ENCODE assay signal across 1 cellular context in the genomic region with DNA sequence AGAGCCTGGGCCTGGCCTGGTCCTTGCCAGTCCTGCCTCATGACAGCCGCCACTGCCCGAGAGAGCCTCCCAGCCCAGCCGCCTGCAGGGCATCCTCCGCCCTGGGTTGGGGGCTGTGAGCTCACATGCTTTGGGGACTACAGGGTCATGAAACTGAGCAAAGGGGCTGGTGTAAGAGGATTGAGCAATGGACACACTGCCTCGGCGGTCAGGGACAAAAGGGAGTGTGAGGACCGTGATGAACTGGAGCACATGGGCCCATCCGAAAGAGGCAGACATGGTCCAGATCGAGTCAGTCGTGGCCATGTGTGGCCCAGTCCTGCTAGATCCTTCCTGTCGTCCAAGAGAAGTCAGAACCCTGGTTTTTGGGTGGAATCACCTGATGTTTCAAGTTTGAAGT.
TF ChIP-seq lines count a peak whose summit lies in the region.

No MANE protein-coding gene starts in this region.

TF ChIP-seq in GM23338, 12 proteins besides CTCF, POLR2A, EP300 and RAD21 (continued from another document):
- TF ChIP-seq, protein P1, sequence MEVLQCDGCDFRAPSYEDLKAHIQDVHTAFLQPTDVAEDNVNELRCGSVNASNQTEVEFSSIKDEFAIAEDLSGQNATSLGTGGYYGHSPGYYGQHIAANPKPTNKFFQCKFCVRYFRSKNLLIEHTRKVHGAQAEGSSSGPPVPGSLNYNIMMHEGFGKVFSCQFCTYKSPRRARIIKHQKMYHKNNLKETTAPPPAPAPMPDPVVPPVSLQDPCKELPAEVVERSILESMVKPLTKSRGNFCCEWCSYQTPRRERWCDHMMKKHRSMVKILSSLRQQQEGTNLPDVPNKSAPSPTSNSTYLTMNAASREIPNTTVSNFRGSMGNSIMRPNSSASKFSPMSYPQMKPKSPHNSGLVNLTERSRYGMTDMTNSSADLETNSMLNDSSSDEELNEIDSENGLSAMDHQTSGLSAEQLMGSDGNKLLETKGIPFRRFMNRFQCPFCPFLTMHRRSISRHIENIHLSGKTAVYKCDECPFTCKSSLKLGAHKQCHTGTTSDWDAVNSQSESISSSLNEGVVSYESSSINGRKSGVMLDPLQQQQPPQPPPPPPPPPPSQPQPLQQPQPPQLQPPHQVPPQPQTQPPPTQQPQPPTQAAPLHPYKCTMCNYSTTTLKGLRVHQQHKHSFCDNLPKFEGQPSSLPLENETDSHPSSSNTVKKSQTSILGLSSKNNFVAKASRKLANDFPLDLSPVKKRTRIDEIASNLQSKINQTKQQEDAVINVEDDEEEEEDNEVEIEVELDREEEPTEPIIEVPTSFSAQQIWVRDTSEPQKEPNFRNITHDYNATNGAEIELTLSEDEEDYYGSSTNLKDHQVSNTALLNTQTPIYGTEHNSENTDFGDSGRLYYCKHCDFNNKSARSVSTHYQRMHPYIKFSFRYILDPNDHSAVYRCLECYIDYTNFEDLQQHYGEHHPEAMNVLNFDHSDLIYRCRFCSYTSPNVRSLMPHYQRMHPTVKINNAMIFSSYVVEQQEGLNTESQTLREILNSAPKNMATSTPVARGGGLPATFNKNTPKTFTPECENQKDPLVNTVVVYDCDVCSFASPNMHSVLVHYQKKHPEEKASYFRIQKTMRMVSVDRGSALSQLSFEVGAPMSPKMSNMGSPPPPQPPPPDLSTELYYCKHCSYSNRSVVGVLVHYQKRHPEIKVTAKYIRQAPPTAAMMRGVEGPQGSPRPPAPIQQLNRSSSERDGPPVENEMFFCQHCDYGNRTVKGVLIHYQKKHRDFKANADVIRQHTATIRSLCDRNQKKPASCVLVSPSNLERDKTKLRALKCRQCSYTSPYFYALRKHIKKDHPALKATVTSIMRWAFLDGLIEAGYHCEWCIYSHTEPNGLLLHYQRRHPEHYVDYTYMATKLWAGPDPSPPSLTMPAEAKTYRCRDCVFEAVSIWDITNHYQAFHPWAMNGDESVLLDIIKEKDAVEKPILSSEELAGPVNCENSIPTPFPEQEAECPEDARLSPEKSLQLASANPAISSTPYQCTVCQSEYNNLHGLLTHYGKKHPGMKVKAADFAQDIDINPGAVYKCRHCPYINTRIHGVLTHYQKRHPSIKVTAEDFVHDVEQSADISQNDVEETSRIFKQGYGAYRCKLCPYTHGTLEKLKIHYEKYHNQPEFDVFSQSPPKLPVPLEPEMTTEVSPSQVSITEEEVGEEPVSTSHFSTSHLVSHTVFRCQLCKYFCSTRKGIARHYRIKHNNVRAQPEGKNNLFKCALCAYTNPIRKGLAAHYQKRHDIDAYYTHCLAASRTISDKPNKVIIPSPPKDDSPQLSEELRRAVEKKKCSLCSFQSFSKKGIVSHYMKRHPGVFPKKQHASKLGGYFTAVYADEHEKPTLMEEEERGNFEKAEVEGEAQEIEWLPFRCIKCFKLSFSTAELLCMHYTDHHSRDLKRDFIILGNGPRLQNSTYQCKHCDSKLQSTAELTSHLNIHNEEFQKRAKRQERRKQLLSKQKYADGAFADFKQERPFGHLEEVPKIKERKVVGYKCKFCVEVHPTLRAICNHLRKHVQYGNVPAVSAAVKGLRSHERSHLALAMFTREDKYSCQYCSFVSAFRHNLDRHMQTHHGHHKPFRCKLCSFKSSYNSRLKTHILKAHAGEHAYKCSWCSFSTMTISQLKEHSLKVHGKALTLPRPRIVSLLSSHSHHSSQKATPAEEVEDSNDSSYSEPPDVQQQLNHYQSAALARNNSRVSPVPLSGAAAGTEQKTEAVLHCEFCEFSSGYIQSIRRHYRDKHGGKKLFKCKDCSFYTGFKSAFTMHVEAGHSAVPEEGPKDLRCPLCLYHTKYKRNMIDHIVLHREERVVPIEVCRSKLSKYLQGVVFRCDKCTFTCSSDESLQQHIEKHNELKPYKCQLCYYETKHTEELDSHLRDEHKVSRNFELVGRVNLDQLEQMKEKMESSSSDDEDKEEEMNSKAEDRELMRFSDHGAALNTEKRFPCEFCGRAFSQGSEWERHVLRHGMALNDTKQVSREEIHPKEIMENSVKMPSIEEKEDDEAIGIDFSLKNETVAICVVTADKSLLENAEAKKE (CRISPR knock-in tag; IDR thresholded peaks at IDR 0.05), result no peak
- TF ChIP-seq EZH2 (IDR thresholded peaks at IDR 0.05; ENCODE audit: low read depth, unreplicated experiment) (no peak), NANOG (IDR thresholded peaks at IDR 0.05; ENCODE audit: borderline replicate concordance) (no peak)
- TF ChIP-seq, protein P2, sequence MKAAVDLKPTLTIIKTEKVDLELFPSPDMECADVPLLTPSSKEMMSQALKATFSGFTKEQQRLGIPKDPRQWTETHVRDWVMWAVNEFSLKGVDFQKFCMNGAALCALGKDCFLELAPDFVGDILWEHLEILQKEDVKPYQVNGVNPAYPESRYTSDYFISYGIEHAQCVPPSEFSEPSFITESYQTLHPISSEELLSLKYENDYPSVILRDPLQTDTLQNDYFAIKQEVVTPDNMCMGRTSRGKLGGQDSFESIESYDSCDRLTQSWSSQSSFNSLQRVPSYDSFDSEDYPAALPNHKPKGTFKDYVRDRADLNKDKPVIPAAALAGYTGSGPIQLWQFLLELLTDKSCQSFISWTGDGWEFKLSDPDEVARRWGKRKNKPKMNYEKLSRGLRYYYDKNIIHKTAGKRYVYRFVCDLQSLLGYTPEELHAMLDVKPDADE (IDR thresholded peaks at IDR 0.05), result no peak
TF ChIP-seq in GM23338: peak in this region for 0.
